Comparison of ENCODE assay signal across 8 cellular contexts in genomic region chr5:58849995-58850667, GRCh38.
DNase-seq lines count a peak whose midpoint lies in the region; ATAC-seq and TF ChIP-seq lines count a peak whose summit lies in the region.

No MANE protein-coding gene starts in this region.

- DNase-seq in NCI-H2196 (lab: John Stamatoyannopoulos, UW; ENCODE audit: unreplicated experiment) = peak; percentile 3
- no peak for DNase-seq in NCI-H2196 treated with DMSO at 0.1 percent for 48 hours (lab: John Stamatoyannopoulos, UW; ENCODE audit: unreplicated experiment)
- peak; percentile 33 for DNase-seq in OCI-LY7 (ENCODE audit: low spot score)
- peak; percentile 43 for DNase-seq in mesenchymal stem cell
- no peak for DNase-seq in T-helper 2 cell treated with Interferon-gamma antibody and Interleukin-4, amounts not matched to agents 5 μg/mL and 100 μg/mL, for 36 hours (ENCODE audit: low spot score)
- DNase-seq in activated effector memory CD4-positive, alpha-beta T cell treated with Interleukin-2 at 50 U/mL for 16 hours = no peak

- H3K23ac ChIP-seq in mesenchymal stem cell (ENCODE audit: low read length in 2 of 2) = no peak overlapping the region

- H4K8ac ChIP-seq in mesenchymal stem cell (ENCODE audit: low read length) = no peak overlapping the region

- CTCF ChIA-PET in OCI-LY7 (lab: Charles Lee; ENCODE audit: unreplicated experiment) = no interaction called here

- no peak overlapping the region for H2AK5ac ChIP-seq in mesenchymal stem cell (ENCODE audit: low read length, severe bottlenecking)

- H2BK5ac ChIP-seq in mesenchymal stem cell (ENCODE audit: low read depth, low read length, poor library complexity, severe bottlenecking) = no peak overlapping the region

- peak; percentile 64 for ATAC-seq in HG03135 (IDR thresholded peaks at IDR 0.05; ENCODE audit: unreplicated experiment)

- no peak overlapping the region for H3K18ac ChIP-seq in mesenchymal stem cell (ENCODE audit: low read depth in 1 of 2, low read length in 2 of 2)

- H3K9me2 ChIP-seq in OCI-LY7 (ENCODE audit: insufficient read depth, low read length) = no peaks in the 10 kb centered on the region

- no peaks in the 10 kb centered on the region for H3K36me3 Mint-ChIP-seq in T-helper 2 cell treated with Interferon-gamma antibody and Interleukin-4, amounts not matched to agents 5 μg/mL and 100 μg/mL, for 36 hours (ENCODE audit: low read depth)

- H3K4me3 ChIP-seq in OCI-LY7 (ENCODE audit: low read depth, low read length, poor library complexity, severe bottlenecking) = no peak overlapping the region
- H3K4me3 ChIP-seq in endocrine pancreas (ENCODE audit: control insufficient read depth, insufficient read depth, low read length) = peak overlapping the region; percentile 17
- no peak overlapping the region for H3K4me3 ChIP-seq in mesenchymal stem cell (ENCODE audit: insufficient read depth in 1 of 2, low read depth in 1 of 2, low read length in 2 of 2)

- no peak overlapping the region for H3K4me2 ChIP-seq in OCI-LY7 (ENCODE audit: low read length)
- H3K4me2 ChIP-seq in mesenchymal stem cell (ENCODE audit: low read length, poor library complexity, severe bottlenecking) = no peak overlapping the region

- no peak overlapping the region for H2BK12ac ChIP-seq in mesenchymal stem cell (ENCODE audit: low read length in 2 of 2)

- 54% methylated on average over 1 of the region's 2 CpGs for WGBS in mesenchymal stem cell

- no peak overlapping the region for H2AFZ ChIP-seq in OCI-LY7 (ENCODE audit: low read length)
- no peak overlapping the region for H2AFZ ChIP-seq in mesenchymal stem cell (ENCODE audit: low read depth, low read length)

- H3K4ac ChIP-seq in mesenchymal stem cell (ENCODE audit: low read depth in 1 of 2, low read length in 2 of 2) = no peak overlapping the region

- H3K9ac ChIP-seq in endocrine pancreas (ENCODE audit: control insufficient read depth, insufficient read depth, low read length) (no peak overlapping the region), mesenchymal stem cell (ENCODE audit: low read length) (no peak overlapping the region)

- H3K4me1 ChIP-seq in OCI-LY7 (ENCODE audit: insufficient read depth, low read length, poor library complexity, severe bottlenecking) (no peaks in the 10 kb centered on the region), endocrine pancreas (ENCODE audit: control insufficient read depth, insufficient read depth, low read length) (peaks cover 14% of the 10 kb centered on the region), mesenchymal stem cell (ENCODE audit: control insufficient read depth, insufficient read depth, low read depth, low read length) (peaks cover 1% of the 10 kb centered on the region)

- intact Hi-C loops in OCI-LY7 (cut with micrococcal nuclease; ENCODE audit: unreplicated experiment) = loop anchor here (1.0 kb wide), 1 partner anchor 373 kb away; no protein-coding TSS in a partner anchor

- H2BK15ac ChIP-seq in mesenchymal stem cell (ENCODE audit: low read depth, poor library complexity, severe bottlenecking) = no peak overlapping the region

- no peak overlapping the region for H3K14ac ChIP-seq in mesenchymal stem cell (ENCODE audit: low read length in 2 of 2)

- no peak overlapping the region for H2BK120ac ChIP-seq in mesenchymal stem cell (ENCODE audit: low read depth, low read length)

- no peak overlapping the region for H3K4me3 Mint-ChIP-seq in T-helper 2 cell treated with Interferon-gamma antibody and Interleukin-4, amounts not matched to agents 5 μg/mL and 100 μg/mL, for 36 hours

- H3K36me3 ChIP-seq in OCI-LY7 (ENCODE audit: insufficient read depth, low read length) (no peaks in the 10 kb centered on the region), endocrine pancreas (ENCODE audit: control insufficient read depth, insufficient read depth, low read length) (no peaks in the 10 kb centered on the region), mesenchymal stem cell (ENCODE audit: control insufficient read depth in 1 of 2, insufficient read depth in 2 of 2, low read depth in 1 of 2, low read length in 2 of 2) (no peaks in the 10 kb centered on the region)

- H3K27me3 ChIP-seq in endocrine pancreas (ENCODE audit: control insufficient read depth, insufficient read depth, low read length) (no peaks in the 10 kb centered on the region), mesenchymal stem cell (ENCODE audit: control insufficient read depth in 1 of 2, insufficient read depth in 1 of 2, low read length in 2 of 2) (peaks cover 8 to 14% of the 10 kb centered on the region in 2 experiments)

- TF ChIP-seq CTCF in OCI-LY7 (conservative IDR thresholded peaks at IDR 0.05; ENCODE audit: low read length) = peak; percentile 73

- no peak overlapping the region for H3K27ac ChIP-seq in OCI-LY7 (ENCODE audit: low read depth, low read length, poor library complexity, severe bottlenecking)
- no peak overlapping the region for H3K27ac ChIP-seq in mesenchymal stem cell (ENCODE audit: low read length, poor library complexity, severe bottlenecking)

- POLR2A ChIA-PET in OCI-LY7 (lab: Charles Lee) = no interaction called here

- H3K9me3 ChIP-seq in OCI-LY7 (ENCODE audit: low read length) (no peaks in the 10 kb centered on the region), endocrine pancreas (ENCODE audit: control insufficient read depth, low read length) (no peaks in the 10 kb centered on the region), mesenchymal stem cell (ENCODE audit: control insufficient read depth, low read length) (no peaks in the 10 kb centered on the region)

- peaks cover 12% of the 10 kb centered on the region for H3K27me3 Mint-ChIP-seq in T-helper 2 cell treated with Interferon-gamma antibody and Interleukin-4, amounts not matched to agents 5 μg/mL and 100 μg/mL, for 36 hours (ENCODE audit: low read depth)

- H3K9me3 Mint-ChIP-seq in T-helper 2 cell treated with Interferon-gamma antibody and Interleukin-4, amounts not matched to agents 5 μg/mL and 100 μg/mL, for 36 hours = no peaks in the 10 kb centered on the region

- H3K27ac Mint-ChIP-seq in T-helper 2 cell treated with Interferon-gamma antibody and Interleukin-4, amounts not matched to agents 5 μg/mL and 100 μg/mL, for 36 hours = no peak overlapping the region

- H3K79me1 ChIP-seq in mesenchymal stem cell (replicated peaks; ENCODE audit: low read length, poor library complexity, severe bottlenecking) = no peaks in the 10 kb centered on the region

- H4K91ac ChIP-seq in mesenchymal stem cell (ENCODE audit: low read length) = no peak overlapping the region

- no TSS peak for BruUV-seq in OCI-LY7 (replicated peaks; lab: Mats Ljungman, UMichigan)

- H3K4me1 Mint-ChIP-seq in T-helper 2 cell treated with Interferon-gamma antibody and Interleukin-4, amounts not matched to agents 5 μg/mL and 100 μg/mL, for 36 hours (ENCODE audit: low read depth) = no peaks in the 10 kb centered on the region

- H4K20me1 ChIP-seq in OCI-LY7 (ENCODE audit: insufficient read depth, low read length) = no peaks in the 10 kb centered on the region

- no peaks in the 10 kb centered on the region for H3K79me2 ChIP-seq in OCI-LY7 (ENCODE audit: insufficient read depth, low read depth, low read length)

Comparison
In these comparisons a context has a peak if more than half of its experiments do, and no peak if none do; other contexts are left out.
1. DNase-seq: peak in NCI-H2196 (single experiment), OCI-LY7 (single experiment) and mesenchymal stem cell (single experiment); none in NCI-H2196 treated with DMSO at 0.1 percent for 48 hours (single experiment), T-helper 2 cell treated with Interferon-gamma antibody and Interleukin-4, amounts not matched to agents 5 μg/mL and 100 μg/mL, for 36 hours (single experiment) and activated effector memory CD4-positive, alpha-beta T cell treated with Interleukin-2 at 50 U/mL for 16 hours (single experiment).